ENCODE assay signal across 9 cellular contexts in the genomic region with DNA sequence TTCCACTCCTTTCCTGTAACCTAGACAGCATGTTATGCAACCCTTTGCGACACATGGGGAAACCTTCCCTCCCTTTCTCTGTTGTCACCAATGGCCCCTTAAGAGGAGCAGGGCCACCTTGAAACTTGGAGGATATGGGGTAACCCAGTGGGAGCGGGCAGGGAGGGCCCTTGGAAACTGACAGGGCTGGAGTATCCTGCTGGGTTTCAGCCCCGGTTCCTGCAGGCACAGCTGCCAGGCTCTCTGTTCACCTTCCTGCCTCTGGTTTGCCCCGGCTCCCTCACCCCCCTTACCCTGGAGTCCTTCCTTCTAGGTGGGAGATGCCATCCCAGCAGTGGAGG. TPM values are rescaled to one million over a fixed set of nuclear protein-coding genes. Genes with fewer than 3 reads are reported as not detected.
DNase-seq lines count a peak whose midpoint lies in the region; ATAC-seq and TF ChIP-seq lines count a peak whose summit lies in the region.
"Had no signal": no experiment of that assay in that cellular context is flagged by ENCODE, and none has a peak within 500 bp of the region (broad histone marks: within the 10 kb centered on the region; RNA-seq: fewer than 3 reads in every experiment).

No MANE protein-coding gene starts in this region.

- no peaks in the 10 kb centered on the region for H3K9me3 Mint-ChIP-seq in activated CD8-positive, alpha-beta memory T cell treated with anti-CD3 and anti-CD28 coated beads, Interleukin-2, amount 10 ng/mL, durations not matched to agents 7 days and 5 days (ENCODE audit: low read depth)
- H3K9me3 Mint-ChIP-seq in activated T-helper 17 cell treated with anti-CD3 and anti-CD28 coated beads, Interleukin-2, amount 50 U/mL, for 72 hours: no peaks in the 10 kb centered on the region
- H3K9me3 Mint-ChIP-seq in immature natural killer cell: no peaks in the 10 kb centered on the region

- TF ChIP-seq POLR2A in testis (IDR thresholded peaks at IDR 0.05): no peak

- WGBS in testis, 2 donors: 79 to 85% methylated on average over 4 of the region's 4 CpGs

- peaks cover 39% of the 10 kb centered on the region for H3K4me1 Mint-ChIP-seq in activated CD8-positive, alpha-beta memory T cell treated with anti-CD3 and anti-CD28 coated beads, Interleukin-2, amount 10 ng/mL, durations not matched to agents 7 days and 5 days
- H3K4me1 Mint-ChIP-seq in activated T-helper 17 cell treated with anti-CD3 and anti-CD28 coated beads, Interleukin-2, amount 50 U/mL, for 72 hours: peaks cover 23% of the 10 kb centered on the region
- peaks cover 41 to 47% of the 10 kb centered on the region in 2 donors for H3K4me1 Mint-ChIP-seq in immature natural killer cell

- H3K4me1 ChIP-seq in testis: peaks cover 9% of the 10 kb centered on the region

- DNase-seq in activated CD8-positive, alpha-beta memory T cell treated with anti-CD3 and anti-CD28 coated beads, Interleukin-2, amount 10 ng/mL, durations not matched to agents 7 days and 5 days: no peak
- no peak for DNase-seq in activated CD8-positive, alpha-beta memory T cell treated with anti-CD3 and anti-CD28 coated beads for 24 hours
- DNase-seq in immature natural killer cell (no peak), testis (no peak), WERI-Rb-1 (no peak)
- DNase-seq: C1 segment of cervical spinal cord had no signal

- H3K4me3 Mint-ChIP-seq in activated CD8-positive, alpha-beta memory T cell treated with anti-CD3 and anti-CD28 coated beads, Interleukin-2, amount 10 ng/mL, durations not matched to agents 7 days and 5 days: peak overlapping the region; percentile 95
- peak overlapping the region; percentile 92 for H3K4me3 Mint-ChIP-seq in activated T-helper 17 cell treated with anti-CD3 and anti-CD28 coated beads, Interleukin-2, amount 50 U/mL, for 72 hours
- H3K4me3 Mint-ChIP-seq in immature natural killer cell: peak overlapping the region; percentile 80 to 99 (median 86)

- no peak for ATAC-seq in activated CD8-positive, alpha-beta memory T cell treated with anti-CD3 and anti-CD28 coated beads, Interleukin-2, amount 10 ng/mL, durations not matched to agents 7 days and 5 days
- ATAC-seq in activated T-helper 17 cell treated with anti-CD3 and anti-CD28 coated beads, Interleukin-2, amount 50 U/mL, for 72 hours (replicated peaks): no peak
- ATAC-seq in HG02588 (IDR thresholded peaks at IDR 0.05; ENCODE audit: unreplicated experiment) (no peak), HG03354 (IDR thresholded peaks at IDR 0.05; ENCODE audit: poor library complexity, severe bottlenecking, unreplicated experiment) (no peak)

- H3K36me3 ChIP-seq in testis (ENCODE audit: low read depth, missing control alignments) (no peaks in the 10 kb centered on the region), WERI-Rb-1 (peaks cover 13% of the 10 kb centered on the region)

- H3K9me3 ChIP-seq in testis (no peaks in the 10 kb centered on the region), WERI-Rb-1 (ENCODE audit: severe bottlenecking) (no peaks in the 10 kb centered on the region)

- TF ChIP-seq CTCF in testis (IDR thresholded peaks at IDR 0.05) (no peak), WERI-Rb-1 (IDR thresholded peaks at IDR 0.05; ENCODE audit: low read depth, low read length) (no peak)

- CTCF ChIA-PET in activated CD8-positive, alpha-beta memory T cell treated with anti-CD3 and anti-CD28 coated beads, Interleukin-2, amount 10 ng/mL, durations not matched to agents 7 days and 5 days (lab: Charles Lee): interaction anchor here (1.7 kb wide), 1 partner anchor 12 kb away, joined by 9 read pairs; no protein-coding TSS in a partner anchor

- peak overlapping the region; percentile 82 for H3K27ac Mint-ChIP-seq in activated CD8-positive, alpha-beta memory T cell treated with anti-CD3 and anti-CD28 coated beads, Interleukin-2, amount 10 ng/mL, durations not matched to agents 7 days and 5 days
- H3K27ac Mint-ChIP-seq in activated T-helper 17 cell treated with anti-CD3 and anti-CD28 coated beads, Interleukin-2, amount 50 U/mL, for 72 hours: peak overlapping the region; percentile 97
- peak overlapping the region; percentile 88 to 100 (median 96) for H3K27ac Mint-ChIP-seq in immature natural killer cell

- H3K36me3 Mint-ChIP-seq in activated CD8-positive, alpha-beta memory T cell treated with anti-CD3 and anti-CD28 coated beads, Interleukin-2, amount 10 ng/mL, durations not matched to agents 7 days and 5 days: peaks cover 19% of the 10 kb centered on the region
- peaks cover 69% of the 10 kb centered on the region for H3K36me3 Mint-ChIP-seq in activated T-helper 17 cell treated with anti-CD3 and anti-CD28 coated beads, Interleukin-2, amount 50 U/mL, for 72 hours (ENCODE audit: low read depth)
- peaks cover 0 to 10% (median 3%) of the 10 kb centered on the region in 3 donors for H3K36me3 Mint-ChIP-seq in immature natural killer cell

- H3K27ac ChIP-seq in testis (peak overlapping the region; percentile 75 to 98), WERI-Rb-1 (no peak overlapping the region)

- H3K27me3 ChIP-seq in testis (no peaks in the 10 kb centered on the region), WERI-Rb-1 (ENCODE audit: insufficient read depth, low read depth, severe bottlenecking) (no peaks in the 10 kb centered on the region)

- intact Hi-C loops in testis (cut with DNase I; ENCODE audit: low total_unique reads): no loop called here

- no peaks in the 10 kb centered on the region for H3K27me3 Mint-ChIP-seq in activated CD8-positive, alpha-beta memory T cell treated with anti-CD3 and anti-CD28 coated beads, Interleukin-2, amount 10 ng/mL, durations not matched to agents 7 days and 5 days
- no peaks in the 10 kb centered on the region for H3K27me3 Mint-ChIP-seq in activated T-helper 17 cell treated with anti-CD3 and anti-CD28 coated beads, Interleukin-2, amount 50 U/mL, for 72 hours
- peaks cover 9 to 19% (median 14%) of the 10 kb centered on the region in 3 donors for H3K27me3 Mint-ChIP-seq in immature natural killer cell (ENCODE audit: low read depth in 3 of 3)

- H3K4me3 ChIP-seq in testis (no peak overlapping the region), WERI-Rb-1 (ENCODE audit: low read depth, low read length) (no peak overlapping the region)

RNA-seq across cellular contexts. Expression of gene PRDX5, which starts 1.5 kb away (rescaled TPM):
- total RNA-seq in activated CD8-positive, alpha-beta memory T cell treated with anti-CD3 and anti-CD28 coated beads, Interleukin-2, amount 10 ng/mL, durations not matched to agents 7 days and 5 days: 100 to 1,000 TPM; 125 to 163 TPM
- total RNA-seq in activated T-helper 17 cell treated with anti-CD3 and anti-CD28 coated beads, Interleukin-2, amount 50 U/mL, for 72 hours: 100 to 1,000 TPM; 124 to 164 TPM
- polyA plus RNA-seq in immature natural killer cell (100 to 1,000 TPM; 319 to 558 (median 418) TPM), testis (ENCODE audit: insufficient read depth, low read depth, low replicate concordance) (287 TPM)
- total RNA-seq in testis: 100 to 1,000 TPM; 189 to 271 TPM

RNA-seq across cellular contexts. Expression of gene TRMT112, which starts 2.0 kb away (rescaled TPM):
- total RNA-seq in activated CD8-positive, alpha-beta memory T cell treated with anti-CD3 and anti-CD28 coated beads, Interleukin-2, amount 10 ng/mL, durations not matched to agents 7 days and 5 days: 100 to 1,000 TPM; 134 to 153 TPM
- 100 to 1,000 TPM; 157 to 218 TPM for total RNA-seq in activated T-helper 17 cell treated with anti-CD3 and anti-CD28 coated beads, Interleukin-2, amount 50 U/mL, for 72 hours
- polyA plus RNA-seq in immature natural killer cell (100 to 1,000 TPM; 216 to 464 (median 322) TPM), testis (ENCODE audit: insufficient read depth, low read depth, low replicate concordance) (275 TPM)
- 100 to 1,000 TPM; 303 to 340 TPM for total RNA-seq in testis

RNA-seq across cellular contexts. Expression of gene ESRRA, which starts 14.1 kb away (rescaled TPM):
- total RNA-seq in activated CD8-positive, alpha-beta memory T cell treated with anti-CD3 and anti-CD28 coated beads, Interleukin-2, amount 10 ng/mL, durations not matched to agents 7 days and 5 days: 10 to 100 TPM; 46.6 to 54.0 TPM
- 10 to 100 TPM; 31.2 to 55.7 TPM for total RNA-seq in activated T-helper 17 cell treated with anti-CD3 and anti-CD28 coated beads, Interleukin-2, amount 50 U/mL, for 72 hours
- polyA plus RNA-seq in immature natural killer cell (10 to 100 TPM in 1 of 3 donors, 1 to 10 TPM in 2; 4.6 to 18.0 (median 8.7) TPM), testis (ENCODE audit: insufficient read depth, low read depth, low replicate concordance) (13.7 TPM)
- 10 to 100 TPM; 19.3 to 22.0 TPM for total RNA-seq in testis

RNA-seq across cellular contexts. Expression of gene CATSPERZ, which starts 19.2 kb away (rescaled TPM):
- total RNA-seq in activated CD8-positive, alpha-beta memory T cell treated with anti-CD3 and anti-CD28 coated beads, Interleukin-2, amount 10 ng/mL, durations not matched to agents 7 days and 5 days: not detected
- total RNA-seq in activated T-helper 17 cell treated with anti-CD3 and anti-CD28 coated beads, Interleukin-2, amount 50 U/mL, for 72 hours: not detected
- polyA plus RNA-seq in immature natural killer cell (not detected), testis (ENCODE audit: insufficient read depth, low read depth, low replicate concordance) (1,116 TPM)
- 100 to 1,000 TPM; 278 to 484 TPM for total RNA-seq in testis

RNA-seq across cellular contexts. Expression of gene CCDC88B, which starts 20.6 kb away (rescaled TPM):
- total RNA-seq in activated CD8-positive, alpha-beta memory T cell treated with anti-CD3 and anti-CD28 coated beads, Interleukin-2, amount 10 ng/mL, durations not matched to agents 7 days and 5 days: 100 to 1,000 TPM; 152 to 164 TPM
- 100 to 1,000 TPM; 120 to 125 TPM for total RNA-seq in activated T-helper 17 cell treated with anti-CD3 and anti-CD28 coated beads, Interleukin-2, amount 50 U/mL, for 72 hours
- polyA plus RNA-seq in immature natural killer cell (10 to 100 TPM; 10.3 to 86.7 (median 16.4) TPM), testis (ENCODE audit: insufficient read depth, low read depth, low replicate concordance) (28.5 TPM)
- 10 to 100 TPM; 16.6 to 23.5 TPM for total RNA-seq in testis
